Comparison of ENCODE assay signal across 8 cellular contexts in genomic region chr7:24971333-24972165, GRCh38. TPM values are rescaled to one million over a fixed set of nuclear protein-coding genes. Genes with fewer than 3 reads are reported as not detected.
DNase-seq lines count a peak whose midpoint lies in the region; ATAC-seq and TF ChIP-seq lines count a peak whose summit lies in the region.

No MANE protein-coding gene starts in this region.

- TF ChIP-seq CTCF in RWPE2 (IDR thresholded peaks at IDR 0.05; ENCODE audit: poor library complexity, severe bottlenecking): no peak
- no peak for TF ChIP-seq CTCF in suprapubic skin (IDR thresholded peaks at IDR 0.05)

- H3K27ac Mint-ChIP-seq in activated naive CD4-positive, alpha-beta T cell treated with anti-CD3 and anti-CD28 coated beads, Interleukin-2, amount 50 U/mL, for 24 hours: no peak overlapping the region

- no peaks in the 10 kb centered on the region for H3K9me3 Mint-ChIP-seq in activated naive CD4-positive, alpha-beta T cell treated with anti-CD3 and anti-CD28 coated beads, Interleukin-2, amount 50 U/mL, for 24 hours

- DNase-seq in activated naive CD4-positive, alpha-beta T cell treated with anti-CD3 and anti-CD28 coated beads, Interleukin-2, amount 50 U/mL, for 16 hours: no peak
- peak; percentile 87 for DNase-seq in RWPE2 (ENCODE audit: low spot score)
- DNase-seq in fibroblast of gingiva (ENCODE audit: low read depth): peak; percentile 83
- peak in 1 of 2 donors; percentile 62 for DNase-seq in suprapubic skin (ENCODE audit: low spot score in 2 of 2)
- no peak for DNase-seq in retina
- no peak for DNase-seq in GDM1 (lab: John Stamatoyannopoulos, UW)
- no peak for DNase-seq in SKM-1 (lab: John Stamatoyannopoulos, UW; ENCODE audit: unreplicated experiment)

- no peaks in the 10 kb centered on the region for H3K27me3 ChIP-seq in RWPE2 (ENCODE audit: insufficient read depth, poor library complexity, severe bottlenecking)
- H3K27me3 ChIP-seq in suprapubic skin: no peaks in the 10 kb centered on the region

- peak; percentile 96 for ATAC-seq in RWPE2 (ENCODE audit: low read depth)

- peak overlapping the region; percentile 15 for H3K4me3 Mint-ChIP-seq in activated naive CD4-positive, alpha-beta T cell treated with anti-CD3 and anti-CD28 coated beads, Interleukin-2, amount 50 U/mL, for 24 hours

- 45% methylated on average over 9 of the region's 9 CpGs for WGBS in suprapubic skin

- no peaks in the 10 kb centered on the region for H3K9me3 ChIP-seq in RWPE2 (ENCODE audit: severe bottlenecking)
- H3K9me3 ChIP-seq in suprapubic skin: no peaks in the 10 kb centered on the region

- no peaks in the 10 kb centered on the region for H3K27me3 Mint-ChIP-seq in activated naive CD4-positive, alpha-beta T cell treated with anti-CD3 and anti-CD28 coated beads, Interleukin-2, amount 50 U/mL, for 24 hours

- no peak for TF ChIP-seq POLR2A in suprapubic skin (IDR thresholded peaks at IDR 0.05)

- peaks cover 3% of the 10 kb centered on the region for H3K36me3 Mint-ChIP-seq in activated naive CD4-positive, alpha-beta T cell treated with anti-CD3 and anti-CD28 coated beads, Interleukin-2, amount 50 U/mL, for 24 hours

- H3K4me3 ChIP-seq in RWPE2 (ENCODE audit: severe bottlenecking): no peak overlapping the region
- H3K4me3 ChIP-seq in suprapubic skin: no peak overlapping the region

- no peaks in the 10 kb centered on the region for H3K36me3 ChIP-seq in RWPE2 (ENCODE audit: low read depth)
- H3K36me3 ChIP-seq in suprapubic skin: no peaks in the 10 kb centered on the region

- peak overlapping the region; percentile 98 for H3K27ac ChIP-seq in RWPE2 (ENCODE audit: poor library complexity, severe bottlenecking)
- peak overlapping the region; percentile 59 for H3K27ac ChIP-seq in suprapubic skin

- peaks cover 83% of the 10 kb centered on the region for H3K4me1 Mint-ChIP-seq in activated naive CD4-positive, alpha-beta T cell treated with anti-CD3 and anti-CD28 coated beads, Interleukin-2, amount 50 U/mL, for 24 hours

- H3K4me1 ChIP-seq in RWPE2 (ENCODE audit: insufficient read depth, poor library complexity, severe bottlenecking): peaks cover 74% of the 10 kb centered on the region
- H3K4me1 ChIP-seq in suprapubic skin: peaks cover 46% of the 10 kb centered on the region

- no peak for TF ChIP-seq EP300 in suprapubic skin (IDR thresholded peaks at IDR 0.05)

RNA-seq across cellular contexts. Expression of gene OSBPL3, which starts 8.4 kb away (rescaled TPM):
- total RNA-seq in suprapubic skin: 10 to 100 TPM; 22.0 to 49.0 (median 27.3) TPM

Comparison
In these comparisons a context has a peak if more than half of its experiments do, and no peak if none do; other contexts are left out.
1. DNase-seq: peak in RWPE2 (single experiment) and fibroblast of gingiva (single experiment); none in activated naive CD4-positive, alpha-beta T cell treated with anti-CD3 and anti-CD28 coated beads, Interleukin-2, amount 50 U/mL, for 16 hours (single experiment), retina (single experiment), GDM1 (single experiment) and SKM-1 (single experiment).